15 cellular contexts compared by ENCODE assay signal in the genomic region with DNA sequence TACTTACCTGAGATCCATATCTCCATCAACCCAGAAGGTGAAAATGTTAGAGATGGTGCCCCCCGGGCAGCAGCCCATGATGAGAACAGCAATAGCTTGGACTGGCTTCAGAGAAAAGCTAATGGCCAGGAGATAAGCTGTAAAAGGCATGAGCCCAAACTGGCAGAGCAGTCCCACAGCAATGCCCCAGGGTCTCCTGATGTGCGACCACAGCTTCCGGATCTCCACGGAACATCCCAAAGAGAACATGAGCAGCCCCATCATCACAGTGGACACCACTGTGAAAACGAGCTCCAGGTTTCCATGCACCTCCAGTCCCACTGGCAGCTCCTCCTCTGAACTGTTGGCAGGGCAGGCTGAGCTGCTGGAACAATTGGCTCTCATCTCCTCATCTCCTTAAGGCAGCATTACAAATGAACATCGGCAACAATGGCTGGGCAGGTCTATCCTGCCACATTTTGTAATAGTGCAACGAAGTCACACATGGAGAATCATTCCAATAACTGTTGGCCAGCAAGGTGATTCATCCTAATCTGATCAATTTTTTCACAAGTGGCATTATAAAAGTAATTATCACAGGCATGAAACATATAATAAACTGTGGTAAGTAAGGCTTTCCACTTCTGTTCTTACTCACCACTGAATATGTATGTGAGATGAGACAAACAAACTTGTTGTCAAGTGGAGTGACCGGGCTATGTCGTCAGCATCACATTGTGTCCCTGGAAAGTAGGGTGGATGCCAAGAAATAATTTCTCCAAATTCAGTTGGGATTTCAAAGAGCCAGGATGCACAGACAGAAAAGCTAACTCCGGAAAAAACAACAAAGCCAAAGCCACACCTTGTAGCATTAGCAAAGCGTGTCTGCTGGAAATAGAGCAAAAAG. TPM values are rescaled to one million over a fixed set of nuclear protein-coding genes. Genes with fewer than 3 reads are reported as not detected.
DNase-seq lines count a peak whose midpoint lies in the region; TF ChIP-seq lines count a peak whose summit lies in the region.
"Had no signal": no experiment of that assay in that cellular context is flagged by ENCODE, and none has a peak within 500 bp of the region (broad histone marks: within the 10 kb centered on the region; RNA-seq: fewer than 3 reads in every experiment).

A gene with protein sequence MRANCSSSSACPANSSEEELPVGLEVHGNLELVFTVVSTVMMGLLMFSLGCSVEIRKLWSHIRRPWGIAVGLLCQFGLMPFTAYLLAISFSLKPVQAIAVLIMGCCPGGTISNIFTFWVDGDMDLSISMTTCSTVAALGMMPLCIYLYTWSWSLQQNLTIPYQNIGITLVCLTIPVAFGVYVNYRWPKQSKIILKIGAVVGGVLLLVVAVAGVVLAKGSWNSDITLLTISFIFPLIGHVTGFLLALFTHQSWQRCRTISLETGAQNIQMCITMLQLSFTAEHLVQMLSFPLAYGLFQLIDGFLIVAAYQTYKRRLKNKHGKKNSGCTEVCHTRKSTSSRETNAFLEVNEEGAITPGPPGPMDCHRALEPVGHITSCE (minus strand): TSS at position 653 of the 886 bp plus-strand sequence. CDS start 269 bp downstream, at position 384.

- H4K20me1 ChIP-seq in hepatocyte (ENCODE audit: insufficient read depth, poor library complexity, severe bottlenecking) (no peaks in the 10 kb centered on the region), H9 (ENCODE audit: control insufficient read depth, insufficient read depth, insufficient read length) (no peaks in the 10 kb centered on the region)

- no peak within 1 kb of the TSS for H4K91ac ChIP-seq in H9 (ENCODE audit: insufficient read length, low read depth, low read length)

- DNase-seq in HFFc6 (no peak), endodermal cell (peak; percentile 51), hepatocyte (ENCODE audit: low spot score) (no peak), H9 (no peak), occipital lobe (lab: John Stamatoyannopoulos, UW) (no peak), NCI-H226 (no peak)
- no peak for DNase-seq in activated CD8-positive, alpha-beta memory T cell treated with anti-CD3 and anti-CD28 coated beads, Interleukin-2, amount 50 U/mL, for 48 hours
- DNase-seq: activated CD4-positive, alpha-beta T cell treated with anti-CD3 and anti-CD28 coated beads for 1 hour; activated T-cell treated with anti-CD3 and anti-CD28 coated beads, Interleukin-2, amount 50 U/mL, for 24 hours; AML-193; DMS53; lower lobe of right lung; NCI-H345; T-cell had no signal

- H2BK120ac ChIP-seq in H9 (ENCODE audit: low read depth, low read length, poor library complexity, severe bottlenecking): no peak within 1 kb of the TSS

- no peaks in the 10 kb centered on the region for H3K79me1 ChIP-seq in H9 (ENCODE audit: insufficient read depth, low read depth, low read length, poor library complexity, severe bottlenecking)

- H3K14ac ChIP-seq in H9 (ENCODE audit: insufficient read depth, low read length): no peak within 1 kb of the TSS; the same call in 1 of the 2 replicates

- no peaks in the 10 kb centered on the region for H3K9me2 ChIP-seq in hepatocyte (replicated peaks; ENCODE audit: insufficient read depth)

- H3K18ac ChIP-seq in H9 (ENCODE audit: insufficient read length, low read depth, low read length): no peak within 1 kb of the TSS

- H3K27me3 ChIP-seq in endodermal cell (ENCODE audit: control insufficient read depth, insufficient read depth, low read length, poor library complexity, severe bottlenecking) (no peaks in the 10 kb centered on the region), hepatocyte (no peaks in the 10 kb centered on the region), subcutaneous abdominal adipose tissue (ENCODE audit: control insufficient read depth in 5 of 5, insufficient read depth in 4 of 5, low read length in 5 of 5) (no peaks in the 10 kb centered on the region), H9 (ENCODE audit: insufficient read depth, low read length) (no peaks in the 10 kb centered on the region)

- H2BK15ac ChIP-seq in H9 (ENCODE audit: low read depth, low read length): no peak within 1 kb of the TSS

- no peak within 1 kb of the TSS for H3K23ac ChIP-seq in H9 (ENCODE audit: insufficient read length, low read depth, low read length)

- H3K4me3 ChIP-seq in endodermal cell (ENCODE audit: low read length): no peak within 1 kb of the TSS
- H3K4me3 ChIP-seq in hepatocyte: no peak within 1 kb of the TSS
- peak within 1 kb of the TSS; percentile 13 to 79 (median 65) for H3K4me3 ChIP-seq in subcutaneous abdominal adipose tissue (ENCODE audit: low read depth in 1 of 5, low read length in 5 of 5)
- H3K4me3 ChIP-seq: lower lobe of right lung had no signal

- no peaks in the 10 kb centered on the region for H3K23me2 ChIP-seq in H9 (ENCODE audit: insufficient read length, low read depth, low read length, poor library complexity, severe bottlenecking)

- no peak within 1 kb of the TSS for H3K27ac ChIP-seq in endodermal cell (ENCODE audit: low read depth, low read length)
- peak within 1 kb of the TSS; percentile 32 for H3K27ac ChIP-seq in hepatocyte
- peak within 1 kb of the TSS; percentile 47 for H3K27ac ChIP-seq in subcutaneous abdominal adipose tissue (ENCODE audit: low read depth, low read length)
- H3K27ac ChIP-seq in H9 (ENCODE audit: insufficient read length, low read depth, low read length): no peak within 1 kb of the TSS
- H3K27ac ChIP-seq: lower lobe of right lung had no signal

- no peaks in the 10 kb centered on the region for H3K36me3 ChIP-seq in endodermal cell (ENCODE audit: control insufficient read depth, insufficient read depth, low read length)
- no peaks in the 10 kb centered on the region for H3K36me3 ChIP-seq in hepatocyte (replicated peaks; ENCODE audit: insufficient read depth, low read depth)
- H3K36me3 ChIP-seq in subcutaneous abdominal adipose tissue (ENCODE audit: control insufficient read depth in 5 of 5, insufficient read depth in 5 of 5, low read length in 5 of 5): no peaks in the 10 kb centered on the region
- H3K36me3 ChIP-seq: lower lobe of right lung had no signal

- H2BK12ac ChIP-seq in H9 (ENCODE audit: insufficient read length, low read depth, low read length): no peak within 1 kb of the TSS

- H3K4me1 Mint-ChIP-seq in HFFc6 (ENCODE audit: low read depth): peaks cover 55% of the 10 kb centered on the region
- peaks cover 15% of the 10 kb centered on the region for H3K4me1 Mint-ChIP-seq in endodermal cell
- peaks cover 14% of the 10 kb centered on the region in 2 experiments for H3K4me1 Mint-ChIP-seq in H9
- H3K4me1 Mint-ChIP-seq: T-cell had no signal

- peak within 1 kb of the TSS; percentile 86 for H3K4me3 Mint-ChIP-seq in HFFc6
- no peak within 1 kb of the TSS for H3K4me3 Mint-ChIP-seq in endodermal cell
- H3K4me3 Mint-ChIP-seq in H9: no peak within 1 kb of the TSS
- H3K4me3 Mint-ChIP-seq: activated T-cell treated with anti-CD3 and anti-CD28 coated beads, Interleukin-2, amount 50 U/mL, for 24 hours; T-cell had no signal

- peaks cover 3% of the 10 kb centered on the region for H3K4me1 ChIP-seq in endodermal cell (ENCODE audit: control insufficient read depth, insufficient read depth, low read length)
- H3K4me1 ChIP-seq in hepatocyte (ENCODE audit: insufficient read depth): peaks cover 15% of the 10 kb centered on the region
- H3K4me1 ChIP-seq in subcutaneous abdominal adipose tissue (ENCODE audit: control insufficient read depth in 5 of 5, insufficient read depth in 5 of 5, low read length in 5 of 5): peaks cover 0 to 56% (median 27%) of the 10 kb centered on the region in 5 donors
- no peaks in the 10 kb centered on the region; the same call in 1 of the 2 replicates for H3K4me1 ChIP-seq in H9 (ENCODE audit: insufficient read depth, low read length)
- H3K4me1 ChIP-seq: lower lobe of right lung had no signal

- no peak within 1 kb of the TSS for H4K8ac ChIP-seq in H9 (replicated peaks; ENCODE audit: insufficient read length, low read depth, low read length)

- no peak for TF ChIP-seq CTCF in HFFc6 (IDR thresholded peaks at IDR 0.05)
- no peak for TF ChIP-seq CTCF in endodermal cell (conservative IDR thresholded peaks at IDR 0.05)
- TF ChIP-seq CTCF in hepatocyte (IDR thresholded peaks at IDR 0.05; ENCODE audit: poor library complexity): no peak
- TF ChIP-seq CTCF in H9 (conservative IDR thresholded peaks at IDR 0.05): no peak

- H3K4ac ChIP-seq in H9 (ENCODE audit: low read depth, low read length): no peak within 1 kb of the TSS

- H3K9me3 Mint-ChIP-seq in HFFc6: no peaks in the 10 kb centered on the region
- no peaks in the 10 kb centered on the region for H3K9me3 Mint-ChIP-seq in endodermal cell
- H3K9me3 Mint-ChIP-seq in H9: no peaks in the 10 kb centered on the region
- H3K9me3 Mint-ChIP-seq: activated T-cell treated with anti-CD3 and anti-CD28 coated beads, Interleukin-2, amount 50 U/mL, for 24 hours had no signal

- H3K4me2 ChIP-seq in hepatocyte (no peak within 1 kb of the TSS), H9 (ENCODE audit: insufficient read depth, insufficient read length, low read length) (no peak within 1 kb of the TSS)

- no peaks in the 10 kb centered on the region for H3K79me2 ChIP-seq in hepatocyte
- H3K79me2 ChIP-seq in H9 (ENCODE audit: insufficient read depth, low read length): no peaks in the 10 kb centered on the region

- H3K27me3 Mint-ChIP-seq in HFFc6 (ENCODE audit: insufficient read depth): no peaks in the 10 kb centered on the region
- H3K27me3 Mint-ChIP-seq in endodermal cell (ENCODE audit: insufficient read depth): no peaks in the 10 kb centered on the region
- H3K27me3 Mint-ChIP-seq in H9 (ENCODE audit: low read depth): peaks cover 14% of the 10 kb centered on the region

- H2AK5ac ChIP-seq in H9 (ENCODE audit: insufficient read length, low read length): no peak within 1 kb of the TSS

- H2AFZ ChIP-seq in hepatocyte (no peak within 1 kb of the TSS), H9 (ENCODE audit: low read length) (no peak within 1 kb of the TSS)

- no peaks in the 10 kb centered on the region for H3K9me3 ChIP-seq in endodermal cell (ENCODE audit: control insufficient read depth, low read length)
- no peaks in the 10 kb centered on the region for H3K9me3 ChIP-seq in hepatocyte (ENCODE audit: low read depth)
- no peaks in the 10 kb centered on the region for H3K9me3 ChIP-seq in subcutaneous abdominal adipose tissue (ENCODE audit: control insufficient read depth in 5 of 5, low read length in 5 of 5)
- no peaks in the 10 kb centered on the region for H3K9me3 ChIP-seq in H9 (ENCODE audit: control insufficient read depth, low read depth, low read length)
- H3K9me3 ChIP-seq: lower lobe of right lung had no signal

- H3K36me3 Mint-ChIP-seq in HFFc6 (ENCODE audit: low read depth): peaks cover 10% of the 10 kb centered on the region; the same call in 1 of the 2 replicates
- no peaks in the 10 kb centered on the region for H3K36me3 Mint-ChIP-seq in endodermal cell (ENCODE audit: low read depth)
- no peaks in the 10 kb centered on the region for H3K36me3 Mint-ChIP-seq in H9 (ENCODE audit: insufficient read depth in 1 of 3, low read depth in 3 of 3)
- H3K36me3 Mint-ChIP-seq: T-cell had no signal

- 93 to 95% methylated on average over 10 to 11 of the region's 11 CpGs for WGBS in endodermal cell (ENCODE audit: insufficient coverage in 1 of 2, insufficient read length in 1 of 2), 2 experiments
- 84% methylated on average over 11 of the region's 11 CpGs for WGBS in hepatocyte (ENCODE audit: low lambda C conversion rate, missing lambda C conversion rate)
- WGBS in H9 (ENCODE audit: extremely low coverage, insufficient read length, low lambda C conversion rate): no CpG with 5 or more reads among the region's 11 CpGs

- H3K27ac Mint-ChIP-seq in HFFc6 (peak within 1 kb of the TSS; percentile 92), endodermal cell (no peak within 1 kb of the TSS), H9 (no peak within 1 kb of the TSS)
- H3K27ac Mint-ChIP-seq: activated T-cell treated with anti-CD3 and anti-CD28 coated beads, Interleukin-2, amount 50 U/mL, for 24 hours; T-cell had no signal

- H3K9ac ChIP-seq in endodermal cell (ENCODE audit: extremely low read depth, low read length, poor library complexity, severe bottlenecking): no peak within 1 kb of the TSS
- peak within 1 kb of the TSS; percentile 24 to 70 (median 62) for H3K9ac ChIP-seq in subcutaneous abdominal adipose tissue (ENCODE audit: low read length in 5 of 5)
- no peak within 1 kb of the TSS for H3K9ac ChIP-seq in H9 (ENCODE audit: extremely low read depth, insufficient read length, low read length)

- no peak within 1 kb of the TSS for H2BK20ac ChIP-seq in H9 (ENCODE audit: low read depth, low read length, poor library complexity, severe bottlenecking)

- H2BK5ac ChIP-seq in H9 (ENCODE audit: insufficient read length, low read length): no peak within 1 kb of the TSS

- no peak within 1 kb of the TSS for H3K56ac ChIP-seq in H9 (ENCODE audit: insufficient read length, low read depth, low read length)

- H3T11ph ChIP-seq in H9 (ENCODE audit: low read length): no peak within 1 kb of the TSS

- no peak within 1 kb of the TSS for H4K5ac ChIP-seq in H9 (ENCODE audit: insufficient read length, low read depth, low read length)

RNA-seq across cellular contexts. Expression of the gene that starts here (rescaled TPM):
- under 1 TPM; 0.28 to 0.73 (median 0.57) TPM for total RNA-seq in HFFc6 (2021; fragmentation: NEBNext Ultra II Directional; extraction: Animal tissue kit (Norgen Biotek cat#: 25700))
- total RNA-seq in endodermal cell: not detected
- not detected for polyA plus RNA-seq in endodermal cell (2013, experiment 1 of 2)
- not detected for polyA plus RNA-seq in endodermal cell (2013, experiment 2 of 2)
- 0.10 and 0.24 TPM in 2 replicates for total RNA-seq in hepatocyte
- not detected in 2 replicates for polyA plus RNA-seq in hepatocyte
- not detected in 2 replicates for total RNA-seq in H9 (2021)
- not detected for total RNA-seq in occipital lobe
- total RNA-seq: T-cell had no signal

Comparison
In these comparisons a context has a peak if more than half of its experiments do, and no peak if none do; other contexts are left out.
1. Peak in DNase-seq in endodermal cell; RNA of the gene not detected or under 1 TPM.
2. H3K27ac ChIP-seq: peak in hepatocyte (single experiment) and subcutaneous abdominal adipose tissue (single experiment); none in endodermal cell (single experiment) and H9 (single experiment).
3. H3K4me3 ChIP-seq: peak in subcutaneous abdominal adipose tissue (5 of 5); none in endodermal cell (single experiment) and hepatocyte (single experiment).
4. H3K9ac ChIP-seq: peak in subcutaneous abdominal adipose tissue (5 of 5); none in endodermal cell (single experiment) and H9 (single experiment).